ENCODE assay signal across 10 cellular contexts in the genomic region with DNA sequence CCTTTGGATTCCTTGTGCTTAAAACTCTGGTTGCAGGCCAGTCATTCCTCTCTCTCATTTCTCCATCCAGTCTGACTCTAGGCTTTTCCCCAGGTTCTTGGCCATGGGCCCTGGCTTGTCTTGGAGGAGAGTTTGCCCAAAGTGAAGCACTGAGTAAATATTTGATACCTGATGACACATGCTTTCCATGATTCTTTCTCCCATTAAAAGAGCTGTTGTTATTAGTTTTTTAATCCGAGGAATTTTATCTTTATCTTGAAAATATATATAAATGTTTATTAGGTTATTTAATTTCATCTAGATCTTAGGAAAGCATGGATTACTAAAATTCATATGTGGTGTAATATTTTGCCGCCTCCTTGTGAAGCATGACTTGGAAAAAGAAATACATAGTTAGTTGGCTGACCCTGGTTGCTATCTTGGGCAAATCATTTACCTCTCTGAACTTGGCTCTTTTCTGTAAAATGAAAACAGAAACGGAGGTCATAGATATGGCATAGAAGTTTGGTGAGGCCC.
DNase-seq lines count a peak whose midpoint lies in the region; ATAC-seq and TF ChIP-seq lines count a peak whose summit lies in the region.
"Had no signal": no experiment of that assay in that cellular context is flagged by ENCODE, and none has a peak within 500 bp of the region (broad histone marks: within the 10 kb centered on the region; RNA-seq: fewer than 3 reads in every experiment).

No MANE protein-coding gene starts in this region.

- TF ChIP-seq CTCF in AG04450 (IDR thresholded peaks at IDR 0.05; ENCODE audit: low read depth, low read length) (no peak), mesothelial cell of epicardium (IDR thresholded peaks at IDR 0.05; ENCODE audit: unreplicated experiment) (no peak), A673 (conservative IDR thresholded peaks at IDR 0.05; ENCODE audit: low read depth, low read length) (no peak)

- peak; percentile 68 for DNase-seq in AG04450 (ENCODE audit: low read depth, low spot score)
- peak; percentile 94 for DNase-seq in NCI-H226
- DNase-seq in mesothelial cell of epicardium (ENCODE audit: low spot score in 2 of 2, unreplicated experiment in 2 of 2), result no peak
- DNase-seq in NAMALWA (ENCODE audit: low spot score), result no peak
- no peak for DNase-seq in activated CD4-positive, CD25-positive, alpha-beta regulatory T cell (lab: John Stamatoyannopoulos, UW)
- DNase-seq in activated naive CD8-positive, alpha-beta T cell treated with anti-CD3 and anti-CD28 coated beads for 36 hours, result no peak
- no peak for DNase-seq in A673 (ENCODE audit: low spot score)
- DNase-seq: activated CD4-positive, alpha-beta T cell treated with anti-CD3 and anti-CD28 coated beads, Interleukin-2, amount 10 ng/mL, durations not matched to agents 7 days and 5 days; KBM-7 had no signal

- CTCF ChIA-PET in AG04450 (lab: Charles Lee) (no interaction called here), A673 (lab: Charles Lee) (no interaction called here)

- no peaks in the 10 kb centered on the region for H3K9me3 ChIP-seq in AG04450 (ENCODE audit: control insufficient read depth, insufficient read depth, low read length)
- H3K9me3 ChIP-seq in A673 (ENCODE audit: low read depth, low read length, poor library complexity, severe bottlenecking), result no peaks in the 10 kb centered on the region

- peaks cover 41% of the 10 kb centered on the region for H3K4me1 ChIP-seq in A673 (ENCODE audit: insufficient read depth, low read length, poor library complexity, severe bottlenecking)

- BruUV-seq in A673 (replicated peaks; lab: Mats Ljungman, UMichigan), result no TSS peak

- H3K36me3 Mint-ChIP-seq in mesothelial cell of epicardium, result no peaks in the 10 kb centered on the region
- H3K36me3 Mint-ChIP-seq in activated naive CD8-positive, alpha-beta T cell treated with anti-CD3 and anti-CD28 coated beads for 36 hours, result no peaks in the 10 kb centered on the region

- peak; percentile 68 for ATAC-seq in esophagus mucosa

- peak overlapping the region; percentile 35 for H3K27ac Mint-ChIP-seq in mesothelial cell of epicardium
- H3K27ac Mint-ChIP-seq in activated naive CD8-positive, alpha-beta T cell treated with anti-CD3 and anti-CD28 coated beads for 36 hours, result no peak overlapping the region
- H3K27ac Mint-ChIP-seq: activated CD4-positive, alpha-beta T cell treated with anti-CD3 and anti-CD28 coated beads, Interleukin-2, amount 10 ng/mL, durations not matched to agents 7 days and 5 days had no signal

- peaks cover 14% of the 10 kb centered on the region for H3K4me1 Mint-ChIP-seq in mesothelial cell of epicardium
- H3K4me1 Mint-ChIP-seq in activated naive CD8-positive, alpha-beta T cell treated with anti-CD3 and anti-CD28 coated beads for 36 hours, result no peaks in the 10 kb centered on the region
- H3K4me1 Mint-ChIP-seq: activated CD4-positive, alpha-beta T cell treated with anti-CD3 and anti-CD28 coated beads, Interleukin-2, amount 10 ng/mL, durations not matched to agents 7 days and 5 days had no signal

- H3K4me3 Mint-ChIP-seq in mesothelial cell of epicardium, result no peak overlapping the region
- no peak overlapping the region for H3K4me3 Mint-ChIP-seq in activated naive CD8-positive, alpha-beta T cell treated with anti-CD3 and anti-CD28 coated beads for 36 hours
- H3K4me3 Mint-ChIP-seq: activated CD4-positive, alpha-beta T cell treated with anti-CD3 and anti-CD28 coated beads, Interleukin-2, amount 10 ng/mL, durations not matched to agents 7 days and 5 days had no signal

- H3K4me3 ChIP-seq in AG04450 (ENCODE audit: low read depth, low read length), result no peak overlapping the region
- H3K4me3 ChIP-seq in A673 (ENCODE audit: low read depth, low read length, poor library complexity, severe bottlenecking), result no peak overlapping the region

- no peaks in the 10 kb centered on the region for H3K27me3 Mint-ChIP-seq in mesothelial cell of epicardium (ENCODE audit: low read depth)
- no peaks in the 10 kb centered on the region for H3K27me3 Mint-ChIP-seq in activated naive CD8-positive, alpha-beta T cell treated with anti-CD3 and anti-CD28 coated beads for 36 hours
- H3K27me3 Mint-ChIP-seq: activated CD4-positive, alpha-beta T cell treated with anti-CD3 and anti-CD28 coated beads, Interleukin-2, amount 10 ng/mL, durations not matched to agents 7 days and 5 days had no signal

- H3K36me3 ChIP-seq in A673 (ENCODE audit: insufficient read depth, low read length, poor library complexity, severe bottlenecking), result no peaks in the 10 kb centered on the region

- peak overlapping the region; percentile 78 for H3K27ac ChIP-seq in AG04450 (ENCODE audit: low read depth, low read length)
- H3K27ac ChIP-seq in A673 (ENCODE audit: low read depth, low read length, poor library complexity, severe bottlenecking), result no peak overlapping the region

- H3K9me3 Mint-ChIP-seq in mesothelial cell of epicardium, result peaks cover 4% of the 10 kb centered on the region
- no peaks in the 10 kb centered on the region for H3K9me3 Mint-ChIP-seq in activated naive CD8-positive, alpha-beta T cell treated with anti-CD3 and anti-CD28 coated beads for 36 hours
- H3K9me3 Mint-ChIP-seq: activated CD4-positive, alpha-beta T cell treated with anti-CD3 and anti-CD28 coated beads, Interleukin-2, amount 10 ng/mL, durations not matched to agents 7 days and 5 days had no signal

- POLR2A ChIA-PET in AG04450 (lab: Yijun Ruan, JAX) (no interaction called here), A673 (lab: Charles Lee; ENCODE audit: low non-redundant PET) (no interaction called here)

- H3K27me3 ChIP-seq in AG04450 (ENCODE audit: control insufficient read depth, insufficient read depth, low read length), result no peaks in the 10 kb centered on the region
- H3K27me3 ChIP-seq in A673 (replicated peaks; ENCODE audit: insufficient read depth, low read depth, low read length, poor library complexity), result no peaks in the 10 kb centered on the region

- intact Hi-C loops in A673 (cut with micrococcal nuclease; ENCODE audit: unreplicated experiment), result no loop called here

Comparison
In these comparisons a context has a peak if more than half of its experiments do, and no peak if none do; other contexts are left out.
1. DNase-seq: peak in AG04450 (single experiment) and NCI-H226 (single experiment); none in mesothelial cell of epicardium (0 of 2), NAMALWA (single experiment), activated CD4-positive, CD25-positive, alpha-beta regulatory T cell (0 of 4), activated naive CD8-positive, alpha-beta T cell treated with anti-CD3 and anti-CD28 coated beads for 36 hours (single experiment) and A673 (single experiment).